Comparison of ENCODE assay signal across 11 cellular contexts in genomic region chr1:12345350-12346217, GRCh38.
DNase-seq lines count a peak whose midpoint lies in the region; ATAC-seq lines count a peak whose summit lies in the region.
"Had no signal": no experiment of that assay in that cellular context is flagged by ENCODE, and none has a peak within 500 bp of the region (broad histone marks: within the 10 kb centered on the region; RNA-seq: fewer than 3 reads in every experiment).

No MANE protein-coding gene starts in this region.

- peaks cover 5% of the 10 kb centered on the region for H3K9me3 Mint-ChIP-seq in activated T-helper 17 cell treated with anti-CD3 and anti-CD28 coated beads, Interleukin-2, amount 50 U/mL, for 72 hours

- peak overlapping the region; percentile 84 for H3K27ac Mint-ChIP-seq in activated T-helper 17 cell treated with anti-CD3 and anti-CD28 coated beads, Interleukin-2, amount 50 U/mL, for 72 hours

- no peaks in the 10 kb centered on the region for H3K27me3 Mint-ChIP-seq in activated T-helper 17 cell treated with anti-CD3 and anti-CD28 coated beads, Interleukin-2, amount 50 U/mL, for 72 hours

- peak overlapping the region; percentile 79 for H3K4me3 Mint-ChIP-seq in activated T-helper 17 cell treated with anti-CD3 and anti-CD28 coated beads, Interleukin-2, amount 50 U/mL, for 72 hours

- peak; percentile 13 for DNase-seq in stimulated activated CD4-positive, alpha-beta T cell treated with anti-CD3 and anti-CD28 coated beads, Interleukin-2, amount 100 ng/mL, for 4 hours (ENCODE audit: low read depth)
- DNase-seq in stimulated activated CD4-positive, alpha-beta T cell treated with anti-CD3 and anti-CD28 coated beads, Interleukin-4, amount 100 ng/mL, for 1 hour, result no peak
- DNase-seq in medulla oblongata (ENCODE audit: extremely low spot score), result peak; percentile 67
- DNase-seq in NCI-H774 (lab: John Stamatoyannopoulos, UW), result no peak
- DNase-seq in NCI-H146 treated with DMSO at 0.1 percent for 48 hours (lab: John Stamatoyannopoulos, UW; ENCODE audit: unreplicated experiment), result no peak
- DNase-seq: DMS153, GM23248 had no signal

- H3K4me1 Mint-ChIP-seq in activated T-helper 17 cell treated with anti-CD3 and anti-CD28 coated beads, Interleukin-2, amount 50 U/mL, for 72 hours, result peaks cover 32% of the 10 kb centered on the region

- H3K36me3 Mint-ChIP-seq in activated T-helper 17 cell treated with anti-CD3 and anti-CD28 coated beads, Interleukin-2, amount 50 U/mL, for 72 hours (ENCODE audit: low read depth), result peaks cover 87% of the 10 kb centered on the region

- ATAC-seq in activated T-helper 17 cell treated with anti-CD3 and anti-CD28 coated beads, Interleukin-2, amount 50 U/mL, for 72 hours (replicated peaks), result peak; percentile 74
- ATAC-seq in GM21360 (IDR thresholded peaks at IDR 0.05; ENCODE audit: unreplicated experiment) (no peak), HG02981 (IDR thresholded peaks at IDR 0.05; ENCODE audit: unreplicated experiment) (no peak)
- ATAC-seq: K562 had no signal

Comparison
In these comparisons a context has a peak if more than half of its experiments do, and no peak if none do; other contexts are left out.
1. DNase-seq: peak in stimulated activated CD4-positive, alpha-beta T cell treated with anti-CD3 and anti-CD28 coated beads, Interleukin-2, amount 100 ng/mL, for 4 hours (single experiment) and medulla oblongata (single experiment); none in stimulated activated CD4-positive, alpha-beta T cell treated with anti-CD3 and anti-CD28 coated beads, Interleukin-4, amount 100 ng/mL, for 1 hour (single experiment), NCI-H774 (single experiment) and NCI-H146 treated with DMSO at 0.1 percent for 48 hours (single experiment).